8 cellular contexts compared by ENCODE assay signal in genomic region chr5:124453221-124454032, GRCh38.
A peak's percentile ranks its signal among the peaks of the same experiment; 100 is the strongest.
DNase-seq lines count a peak whose midpoint lies in the region; ATAC-seq and TF ChIP-seq lines count a peak whose summit lies in the region.

No MANE protein-coding gene starts in this region.

- TF ChIP-seq CTCF in neural crest cell (conservative IDR thresholded peaks at IDR 0.05): no peak

- DNase-seq in activated CD4-positive, CD25-positive, alpha-beta regulatory T cell (lab: John Stamatoyannopoulos, UW): no peak
- peak; percentile 6 for DNase-seq in RPMI8226
- DNase-seq in neural crest cell (ENCODE audit: low read depth, low spot score): no peak
- no peak for DNase-seq in COLO829 (ENCODE audit: low spot score)
- no peak for DNase-seq in stimulated activated CD4-positive, alpha-beta T cell treated with anti-CD3 and anti-CD28 coated beads, Interleukin-4, amount 100 ng/mL, for 1 hour
- DNase-seq in NCI-H2107 treated with DMSO at 0.1 percent for 48 hours (lab: John Stamatoyannopoulos, UW; ENCODE audit: unreplicated experiment): no peak

- peak overlapping the region; percentile 76 for H3K27ac Mint-ChIP-seq in neural crest cell (ENCODE audit: unreplicated experiment)

- peaks cover 3% of the 10 kb centered on the region for H3K9me3 Mint-ChIP-seq in neural crest cell

- no peaks in the 10 kb centered on the region for H3K27me3 Mint-ChIP-seq in neural crest cell (ENCODE audit: low read depth)

- H3K4me3 Mint-ChIP-seq in neural crest cell: no peak overlapping the region

- peaks cover 5% of the 10 kb centered on the region for H3K36me3 Mint-ChIP-seq in neural crest cell (ENCODE audit: low read depth)

- peaks cover 74% of the 10 kb centered on the region for H3K4me1 Mint-ChIP-seq in neural crest cell

- ATAC-seq in activated CD4-positive, CD25-positive, alpha-beta regulatory T cell treated with anti-CD3 and anti-CD28 coated beads, Interleukin-2, amount 50 U/mL, for 24 hours: peak; percentile 58
- peak; percentile 94 for ATAC-seq in HG02885 (IDR thresholded peaks at IDR 0.05; ENCODE audit: poor library complexity, unreplicated experiment)
